ENCODE assay signal across 11 cellular contexts in genomic region chr11:133911169-133911568, GRCh38. TPM values are rescaled to one million over a fixed set of nuclear protein-coding genes. Genes with fewer than 3 reads are reported as not detected.
DNase-seq lines count a peak whose midpoint lies in the region; ATAC-seq, FAIRE-seq and TF ChIP-seq lines count a peak whose summit lies in the region.
"Had no signal": no experiment of that assay in that cellular context is flagged by ENCODE, and none has a peak within 500 bp of the region (broad histone marks: within the 10 kb centered on the region; RNA-seq: fewer than 3 reads in every experiment).

No MANE protein-coding gene starts in this region.

- H3K9me3 ChIP-seq in SK-N-SH (no peaks in the 10 kb centered on the region), osteoblast (ENCODE audit: low read depth, low read length) (peaks cover 3% of the 10 kb centered on the region)

- no peak overlapping the region for H3K9ac ChIP-seq in SK-N-SH

- CTCF ChIA-PET in SK-N-SH (lab: Yijun Ruan, JAX), result interaction anchor here (0.6 to 2.8 kb wide), 5 partner anchors 14 to 273 kb away, joined by 3 to 17 read pairs (median 4); no protein-coding TSS in a partner anchor

- H3K9me2 ChIP-seq in SK-N-SH, result no peaks in the 10 kb centered on the region

- TF ChIP-seq CTCF in SK-N-SH (IDR thresholded peaks at IDR 0.05), result no peak
- no peak for TF ChIP-seq CTCF in osteoblast (IDR thresholded peaks at IDR 0.05; ENCODE audit: extremely low read depth, low read depth, low read length)

- H3K36me3 ChIP-seq in SK-N-SH (replicated peaks in 1 of 2; ENCODE audit: control insufficient read depth in 1 of 2, insufficient read depth in 2 of 2, low read length in 1 of 2), result no peaks in the 10 kb centered on the region
- H3K36me3 ChIP-seq in osteoblast (ENCODE audit: insufficient read depth, low read length), result no peaks in the 10 kb centered on the region

- H3K4me2 ChIP-seq in SK-N-SH, result no peak overlapping the region
- no peak overlapping the region for H3K4me2 ChIP-seq in osteoblast (ENCODE audit: insufficient read depth, low read length)

- H3K4me1 ChIP-seq in SK-N-SH (ENCODE audit: control insufficient read depth in 1 of 2, insufficient read depth in 2 of 2, low read depth in 1 of 2, low read length in 1 of 2) (no peaks in the 10 kb centered on the region), osteoblast (ENCODE audit: insufficient read depth, low read length) (no peaks in the 10 kb centered on the region)

- H4K20me1 ChIP-seq in SK-N-SH (ENCODE audit: insufficient read depth) (no peaks in the 10 kb centered on the region), osteoblast (ENCODE audit: insufficient read depth, low read length) (no peaks in the 10 kb centered on the region)

- WGBS in SK-N-SH (ENCODE audit: low lambda C conversion rate), result 49% methylated on average over 3 of the region's 3 CpGs

- no peaks in the 10 kb centered on the region for H3K79me2 ChIP-seq in SK-N-SH (ENCODE audit: insufficient read depth)
- no peaks in the 10 kb centered on the region for H3K79me2 ChIP-seq in osteoblast (ENCODE audit: insufficient read depth, low read length)

- ATAC-seq in SK-N-SH treated with all-trans-retinoic acid at 6 μM for 48 hours, result no peak
- peak; percentile 53 for ATAC-seq in HG02678 (IDR thresholded peaks at IDR 0.05; ENCODE audit: unreplicated experiment)
- no peak for ATAC-seq in GM18907 (IDR thresholded peaks at IDR 0.05; ENCODE audit: unreplicated experiment)

- POLR2A ChIA-PET in SK-N-SH (lab: Yijun Ruan, JAX), result no interaction called here

- no peaks in the 10 kb centered on the region for H3F3A ChIP-seq in SK-N-SH (replicated peaks; ENCODE audit: insufficient read depth)

- no peak for TF ChIP-seq POLR2A in H54 (IDR thresholded peaks at IDR 0.05; ENCODE audit: low read depth, low read length)

- H3K27ac ChIP-seq in SK-N-SH (ENCODE audit: low read depth in 2 of 2, low read length in 1 of 2) (no peak overlapping the region), osteoblast (ENCODE audit: low read depth, low read length) (no peak overlapping the region)

- no peak for FAIRE-seq in H54 (lab: Jason Lieb, UNC)
- FAIRE-seq: GM12892 had no signal

- no peak overlapping the region for H2AFZ ChIP-seq in SK-N-SH (ENCODE audit: low read depth)
- no peak overlapping the region for H2AFZ ChIP-seq in osteoblast (ENCODE audit: low read length)

- no peak overlapping the region for H3K4me3 ChIP-seq in SK-N-SH (ENCODE audit: low read depth in 2 of 2, low read length in 1 of 2)
- H3K4me3 ChIP-seq in osteoblast (ENCODE audit: insufficient read depth, low read length), result no peak overlapping the region

- DNase-seq in SK-N-SH (peak; percentile 61), SW480 (ENCODE audit: low spot score) (peak; percentile 13), osteoblast (ENCODE audit: insufficient read length, low spot score, missing footprints) (peak; percentile 65), AG20443 (ENCODE audit: low spot score) (no peak), H54 (ENCODE audit: insufficient read length, low spot score) (no peak)
- DNase-seq: activated CD8-positive, alpha-beta memory T cell treated with anti-CD3 and anti-CD28 coated beads for 24 hours; erythroblast had no signal

- TF ChIP-seq EP300 in SK-N-SH (IDR thresholded peaks at IDR 0.05; ENCODE audit: borderline replicate concordance in 1 of 2, low read depth in 1 of 2, low read length in 1 of 2), result no peak

- H3K27me3 ChIP-seq in SK-N-SH (ENCODE audit: insufficient read depth) (no peaks in the 10 kb centered on the region), osteoblast (ENCODE audit: insufficient read depth, low read length) (no peaks in the 10 kb centered on the region)

- TF ChIP-seq RAD21 in SK-N-SH (IDR thresholded peaks at IDR 0.05; ENCODE audit: low read length), result peak; percentile 33; the same call in 1 of the 2 replicates

TF ChIP-seq in SK-N-SH, 30 proteins besides CTCF, POLR2A, EP300 and RAD21 (continues in another document):
- TF ChIP-seq MEF2A (IDR thresholded peaks at IDR 0.05; ENCODE audit: borderline replicate concordance, low read depth) (no peak), GATA2 (CRISPR knock-in tag; IDR thresholded peaks at IDR 0.05) (no peak), POLR2AphosphoS5 (IDR thresholded peaks at IDR 0.05; ENCODE audit: low read depth, low read length) (no peak), NRF1 (IDR thresholded peaks at IDR 0.05; ENCODE audit: low read depth, low read length) (no peak), ELF1 (IDR thresholded peaks at IDR 0.05) (no peak), EZH2phosphoT487 (IDR thresholded peaks at IDR 0.05; ENCODE audit: borderline replicate concordance, low read depth) (no peak), RXRA (IDR thresholded peaks at IDR 0.05; ENCODE audit: borderline replicate concordance, low read depth) (no peak), REST (IDR thresholded peaks at IDR 0.05; ENCODE audit: low read depth, low read length) (no peak), NFIC (IDR thresholded peaks at IDR 0.05; ENCODE audit: borderline replicate concordance) (no peak)

TF ChIP-seq in SK-N-SH treated with all-trans-retinoic acid at 6 μM for 48 hours, 23 proteins besides CTCF, POLR2A, EP300 and RAD21:
- no peak for TF ChIP-seq POU6F1 (CRISPR knock-in tag; IDR thresholded peaks at IDR 0.05; ENCODE audit: borderline replicate concordance, low read depth)
- no peak for TF ChIP-seq TOX (CRISPR knock-in tag; IDR thresholded peaks at IDR 0.05; ENCODE audit: borderline replicate concordance)
- no peak for TF ChIP-seq CREB5 (CRISPR knock-in tag; IDR thresholded peaks at IDR 0.05; ENCODE audit: low read depth)
- no peak for TF ChIP-seq CSRNP3 (CRISPR knock-in tag; IDR thresholded peaks at IDR 0.05)
- no peak for TF ChIP-seq OSR1 (CRISPR knock-in tag; IDR thresholded peaks at IDR 0.05)
- no peak for TF ChIP-seq ZNF565 (CRISPR knock-in tag; conservative IDR thresholded peaks at IDR 0.05; ENCODE audit: low read depth)
- no peak for TF ChIP-seq ZNF8 (CRISPR knock-in tag; IDR thresholded peaks at IDR 0.05)

RNA-seq across cellular contexts. Expression of gene IGSF9B, which starts 45.6 kb away (rescaled TPM):
- polyA plus RNA-seq in SK-N-SH (2012; rRNA removed), result 0.41 and 0.96 TPM in 2 replicates
- 0.45 and 0.75 TPM in 2 replicates for polyA plus RNA-seq in SK-N-SH (2012; cell fraction: cytosol; rRNA removed)
- polyA plus RNA-seq in SK-N-SH (2012; cell fraction: nucleus; rRNA removed), result 2.4 and 4.2 TPM in 2 replicates
- total RNA-seq in osteoblast, result under 0.01 and 0.36 TPM in 2 replicates

Comparison
In these comparisons a context has a peak if more than half of its experiments do, and no peak if none do; other contexts are left out.
1. DNase-seq: peak in SK-N-SH (single experiment), SW480 (single experiment) and osteoblast (single experiment); none in AG20443 (single experiment) and H54 (single experiment).